9 cellular contexts compared by ENCODE assay signal in genomic region chr4:148834804-148835598, GRCh38.
DNase-seq lines count a peak whose midpoint lies in the region; ATAC-seq and TF ChIP-seq lines count a peak whose summit lies in the region.
"Had no signal": no experiment of that assay in that cellular context is flagged by ENCODE, and none has a peak within 500 bp of the region (broad histone marks: within the 10 kb centered on the region; RNA-seq: fewer than 3 reads in every experiment).

No MANE protein-coding gene starts in this region.

- POLR2A ChIA-PET in activated CD4-positive, alpha-beta T cell treated with anti-CD3 and anti-CD28 coated beads for 36 hours (lab: Charles Lee): no interaction called here

- intact Hi-C loops in activated CD4-positive, alpha-beta T cell treated with anti-CD3 and anti-CD28 coated beads for 36 hours (cut with DNase I, micrococcal nuclease): no loop called here

- peaks cover 3% of the 10 kb centered on the region for H3K9me3 Mint-ChIP-seq in nephron progenitor cell
- no peaks in the 10 kb centered on the region for H3K9me3 Mint-ChIP-seq in activated CD4-positive, alpha-beta T cell treated with anti-CD3 and anti-CD28 coated beads for 36 hours (ENCODE audit: low read depth)
- H3K9me3 Mint-ChIP-seq: activated naive CD4-positive, alpha-beta T cell treated with anti-CD3 and anti-CD28 coated beads, Interleukin-2, amount 50 U/mL, for 72 hours had no signal

- CTCF ChIA-PET in activated CD4-positive, alpha-beta T cell treated with anti-CD3 and anti-CD28 coated beads for 36 hours (lab: Charles Lee): no interaction called here

- TF ChIP-seq POLR2A in GM18505 (IDR thresholded peaks at IDR 0.05; ENCODE audit: borderline replicate concordance, extremely low read depth, insufficient read depth, insufficient read length): no peak

- no peaks in the 10 kb centered on the region for H3K27me3 Mint-ChIP-seq in nephron progenitor cell (ENCODE audit: low read depth, poor library complexity)
- H3K27me3 Mint-ChIP-seq in activated CD4-positive, alpha-beta T cell treated with anti-CD3 and anti-CD28 coated beads for 36 hours: peaks cover 4% of the 10 kb centered on the region

- no peak overlapping the region for H3K27ac ChIP-seq in coronary artery

- peaks cover 43% of the 10 kb centered on the region for H3K4me1 Mint-ChIP-seq in nephron progenitor cell
- no peaks in the 10 kb centered on the region for H3K4me1 Mint-ChIP-seq in activated CD4-positive, alpha-beta T cell treated with anti-CD3 and anti-CD28 coated beads for 36 hours

- ATAC-seq in GM18505 (IDR thresholded peaks at IDR 0.05; ENCODE audit: unreplicated experiment): peak; percentile 73
- no peak for ATAC-seq in activated CD4-positive, alpha-beta T cell treated with anti-CD3 and anti-CD28 coated beads for 36 hours
- ATAC-seq in HG02642 (IDR thresholded peaks at IDR 0.05; ENCODE audit: poor library complexity, unreplicated experiment): no peak
- ATAC-seq: activated naive CD4-positive, alpha-beta T cell treated with anti-CD3 and anti-CD28 coated beads, Interleukin-2, amount 50 U/mL, for 72 hours had no signal

- peak overlapping the region; percentile 91 for H3K27ac Mint-ChIP-seq in nephron progenitor cell
- H3K27ac Mint-ChIP-seq in activated CD4-positive, alpha-beta T cell treated with anti-CD3 and anti-CD28 coated beads for 36 hours: no peak overlapping the region
- H3K27ac Mint-ChIP-seq: activated naive CD4-positive, alpha-beta T cell treated with anti-CD3 and anti-CD28 coated beads, Interleukin-2, amount 50 U/mL, for 72 hours had no signal

- TF ChIP-seq CTCF in nephron progenitor cell (IDR thresholded peaks at IDR 0.05) (no peak), coronary artery (IDR thresholded peaks at IDR 0.05) (no peak)

- peaks cover 5% of the 10 kb centered on the region for H3K36me3 Mint-ChIP-seq in nephron progenitor cell (ENCODE audit: low read depth)
- no peaks in the 10 kb centered on the region for H3K36me3 Mint-ChIP-seq in activated CD4-positive, alpha-beta T cell treated with anti-CD3 and anti-CD28 coated beads for 36 hours (ENCODE audit: low read depth)
- H3K36me3 Mint-ChIP-seq: activated naive CD4-positive, alpha-beta T cell treated with anti-CD3 and anti-CD28 coated beads, Interleukin-2, amount 50 U/mL, for 72 hours had no signal

- DNase-seq in HS-5 (ENCODE audit: low read depth) (peak; percentile 8), dermis microvascular lymphatic vessel endothelial cell (ENCODE audit: low read depth in 2 of 2) (peak; percentile 10 to 82), nephron progenitor cell (no peak), coronary artery (ENCODE audit: low spot score) (no peak), NK-92 (lab: John Stamatoyannopoulos, UW; ENCODE audit: unreplicated experiment) (no peak)
- no peak for DNase-seq in activated CD4-positive, alpha-beta T cell treated with anti-CD3 and anti-CD28 coated beads for 36 hours

- H3K4me3 Mint-ChIP-seq in nephron progenitor cell: peak overlapping the region; percentile 61
- H3K4me3 Mint-ChIP-seq in activated CD4-positive, alpha-beta T cell treated with anti-CD3 and anti-CD28 coated beads for 36 hours: no peak overlapping the region

- H3K4me3 ChIP-seq in coronary artery: no peak overlapping the region

Comparison
In these comparisons a context has a peak if more than half of its experiments do, and no peak if none do; other contexts are left out.
1. DNase-seq: peak in HS-5 (single experiment) and dermis microvascular lymphatic vessel endothelial cell (2 of 2); none in nephron progenitor cell (single experiment), activated CD4-positive, alpha-beta T cell treated with anti-CD3 and anti-CD28 coated beads for 36 hours (single experiment), coronary artery (single experiment) and NK-92 (single experiment).